8 cellular contexts compared by ENCODE assay signal in genomic region chr10:72087969-72088878, GRCh38. TPM values are rescaled to one million over a fixed set of nuclear protein-coding genes. Genes with fewer than 3 reads are reported as not detected.
A peak's percentile ranks its signal among the peaks of the same experiment; 100 is the strongest.
DNase-seq lines count a peak whose midpoint lies in the region; ATAC-seq, FAIRE-seq and TF ChIP-seq lines count a peak whose summit lies in the region.

SPOCK2 (minus strand) TSS chr10:72088551; CDS start chr10:72088328, 223 bp downstream.

- H3K4me1 ChIP-seq in left lung = peaks cover 17 to 30% of the 10 kb centered on the region in 2 donors

- no peaks in the 10 kb centered on the region for H3K9me3 ChIP-seq in left lung

- peak within 1 kb of the TSS; percentile 59 to 78 for H3K27ac ChIP-seq in left lung

- ATAC-seq in left lung (peak; percentile 47), GM21619 (IDR thresholded peaks at IDR 0.05; ENCODE audit: unreplicated experiment) (no peak), GM19452 (IDR thresholded peaks at IDR 0.05; ENCODE audit: unreplicated experiment) (no peak)

- H3K4me3 ChIP-seq in bronchial epithelial cell (ENCODE audit: low read depth, low read length) (no peak within 1 kb of the TSS), left lung (peak within 1 kb of the TSS; percentile 33 to 49)

- intact Hi-C loops in left lung (cut with DNase I) = no loop called here

- no peak for TF ChIP-seq CTCF in GM20000 (IDR thresholded peaks at IDR 0.05; ENCODE audit: extremely low read depth, missing control alignments)
- TF ChIP-seq CTCF in bronchial epithelial cell (IDR thresholded peaks at IDR 0.05; ENCODE audit: insufficient read depth, low read length, severe bottlenecking) = no peak
- TF ChIP-seq CTCF in left lung (IDR thresholded peaks at IDR 0.05) = no peak

- H3K27me3 ChIP-seq in bronchial epithelial cell (ENCODE audit: control insufficient read depth, insufficient read depth, low read length) (peaks cover 31% of the 10 kb centered on the region), left lung (peaks cover 21 to 43% of the 10 kb centered on the region in 2 donors)

- no peak for FAIRE-seq in bronchial epithelial cell (lab: Jason Lieb, UNC)

- H3K36me3 ChIP-seq in bronchial epithelial cell (ENCODE audit: control insufficient read depth, insufficient read depth, low read length) (no peaks in the 10 kb centered on the region), left lung (peaks cover 0 to 5% of the 10 kb centered on the region in 2 donors)

- DNase-seq in GM20000 (ENCODE audit: low spot score) (peak; percentile 71), bronchial epithelial cell (ENCODE audit: low read depth) (peak; percentile 29), left lung (no peak), kidney tubule cell (ENCODE audit: low spot score) (no peak)
- DNase-seq in activated CD4-positive, CD25-positive, alpha-beta regulatory T cell (lab: John Stamatoyannopoulos, UW) = peak in 3 of 4 experiments; percentile 34 to 54 (median 43)
- DNase-seq in stimulated activated CD4-positive, alpha-beta T cell treated with anti-CD3 and anti-CD28 coated beads, Interleukin-2, amount 100 ng/mL, for 48 hours = peak; percentile 52 to 53

RNA-seq across cellular contexts. Expression of gene SPOCK2, which starts in this region (rescaled TPM):
- total RNA-seq in bronchial epithelial cell (0.13 and 0.26 TPM in 2 replicates), left lung (100 to 1,000 TPM in 1 of 2 donors, 10 to 100 TPM in 1; 69.7 to 107 TPM)

Comparison
In these comparisons a context has a peak if more than half of its experiments do, and no peak if none do; other contexts are left out.
1. RNA of gene SPOCK2 (total RNA-seq): 69.7 to 107 TPM in left lung; 0.13 to 0.26 TPM in bronchial epithelial cell; every median in the first group is over 10 times any median in the second.
2. Peak in DNase-seq in bronchial epithelial cell; RNA of the gene not detected or under 1 TPM.
3. DNase-seq: peak in GM20000 (single experiment), activated CD4-positive, CD25-positive, alpha-beta regulatory T cell (3 of 4) and stimulated activated CD4-positive, alpha-beta T cell treated with anti-CD3 and anti-CD28 coated beads, Interleukin-2, amount 100 ng/mL, for 48 hours (2 of 2); none in left lung (0 of 2) and kidney tubule cell (single experiment).